Comparison of ENCODE assay signal across 1 cellular context in the genomic region with DNA sequence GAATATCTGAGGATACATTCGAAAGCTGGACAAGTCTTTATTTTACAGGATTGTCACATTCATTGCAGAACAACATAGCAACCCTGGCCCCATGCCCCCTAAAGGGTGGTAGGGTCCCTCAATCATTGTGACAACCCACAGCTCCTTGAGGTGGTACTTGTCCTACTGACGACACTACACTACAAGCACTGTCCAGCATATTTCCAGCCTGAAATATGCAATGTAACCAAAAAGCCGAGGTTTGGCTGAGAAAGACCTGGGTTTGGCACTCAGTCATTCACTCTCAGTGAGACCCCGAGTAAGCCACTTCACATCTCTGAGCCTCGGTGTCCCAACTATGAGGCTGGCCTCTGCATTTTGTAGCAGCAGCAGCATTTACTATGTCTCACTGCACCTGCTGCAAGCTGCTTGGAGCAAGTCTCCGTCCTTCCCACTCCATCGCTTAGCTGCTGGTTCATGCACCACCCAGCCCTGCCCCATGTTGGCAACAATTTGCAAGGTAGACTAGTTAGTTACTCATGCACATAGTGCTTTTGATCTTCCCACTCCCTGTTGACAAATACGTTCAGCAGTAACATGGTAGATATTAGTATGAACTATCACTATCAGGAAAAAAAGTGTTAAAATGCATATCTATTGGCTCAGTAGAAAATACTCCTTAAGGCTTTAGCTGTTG.
TF ChIP-seq lines count a peak whose summit lies in the region.

No MANE protein-coding gene starts in this region.

TF ChIP-seq in GM12878, 131 proteins besides CTCF, POLR2A, EP300 and RAD21:
- no peak for TF ChIP-seq CBFB (IDR thresholded peaks at IDR 0.05; ENCODE audit: low read depth)
- peak; percentile 68 for TF ChIP-seq TCF7 (IDR thresholded peaks at IDR 0.05; ENCODE audit: borderline replicate concordance)
- TF ChIP-seq, protein P1, sequence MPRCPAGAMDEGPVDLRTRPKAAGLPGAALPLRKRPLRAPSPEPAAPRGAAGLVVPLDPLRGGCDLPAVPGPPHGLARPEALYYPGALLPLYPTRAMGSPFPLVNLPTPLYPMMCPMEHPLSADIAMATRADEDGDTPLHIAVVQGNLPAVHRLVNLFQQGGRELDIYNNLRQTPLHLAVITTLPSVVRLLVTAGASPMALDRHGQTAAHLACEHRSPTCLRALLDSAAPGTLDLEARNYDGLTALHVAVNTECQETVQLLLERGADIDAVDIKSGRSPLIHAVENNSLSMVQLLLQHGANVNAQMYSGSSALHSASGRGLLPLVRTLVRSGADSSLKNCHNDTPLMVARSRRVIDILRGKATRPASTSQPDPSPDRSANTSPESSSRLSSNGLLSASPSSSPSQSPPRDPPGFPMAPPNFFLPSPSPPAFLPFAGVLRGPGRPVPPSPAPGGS (IDR thresholded peaks at IDR 0.05; ENCODE audit: borderline replicate concordance, insufficient read depth, low read depth, low read length, poor library complexity, severe bottlenecking) = peak; percentile 40
- TF ChIP-seq, protein P2, sequence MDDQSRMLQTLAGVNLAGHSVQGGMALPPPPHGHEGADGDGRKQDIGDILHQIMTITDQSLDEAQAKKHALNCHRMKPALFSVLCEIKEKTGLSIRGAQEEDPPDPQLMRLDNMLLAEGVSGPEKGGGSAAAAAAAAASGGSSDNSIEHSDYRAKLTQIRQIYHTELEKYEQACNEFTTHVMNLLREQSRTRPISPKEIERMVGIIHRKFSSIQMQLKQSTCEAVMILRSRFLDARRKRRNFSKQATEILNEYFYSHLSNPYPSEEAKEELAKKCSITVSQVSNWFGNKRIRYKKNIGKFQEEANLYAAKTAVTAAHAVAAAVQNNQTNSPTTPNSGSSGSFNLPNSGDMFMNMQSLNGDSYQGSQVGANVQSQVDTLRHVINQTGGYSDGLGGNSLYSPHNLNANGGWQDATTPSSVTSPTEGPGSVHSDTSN (IDR thresholded peaks at IDR 0.05; ENCODE audit: insufficient replicate concordance, low read depth, low read length) = no peak
- TF ChIP-seq, protein P3, sequence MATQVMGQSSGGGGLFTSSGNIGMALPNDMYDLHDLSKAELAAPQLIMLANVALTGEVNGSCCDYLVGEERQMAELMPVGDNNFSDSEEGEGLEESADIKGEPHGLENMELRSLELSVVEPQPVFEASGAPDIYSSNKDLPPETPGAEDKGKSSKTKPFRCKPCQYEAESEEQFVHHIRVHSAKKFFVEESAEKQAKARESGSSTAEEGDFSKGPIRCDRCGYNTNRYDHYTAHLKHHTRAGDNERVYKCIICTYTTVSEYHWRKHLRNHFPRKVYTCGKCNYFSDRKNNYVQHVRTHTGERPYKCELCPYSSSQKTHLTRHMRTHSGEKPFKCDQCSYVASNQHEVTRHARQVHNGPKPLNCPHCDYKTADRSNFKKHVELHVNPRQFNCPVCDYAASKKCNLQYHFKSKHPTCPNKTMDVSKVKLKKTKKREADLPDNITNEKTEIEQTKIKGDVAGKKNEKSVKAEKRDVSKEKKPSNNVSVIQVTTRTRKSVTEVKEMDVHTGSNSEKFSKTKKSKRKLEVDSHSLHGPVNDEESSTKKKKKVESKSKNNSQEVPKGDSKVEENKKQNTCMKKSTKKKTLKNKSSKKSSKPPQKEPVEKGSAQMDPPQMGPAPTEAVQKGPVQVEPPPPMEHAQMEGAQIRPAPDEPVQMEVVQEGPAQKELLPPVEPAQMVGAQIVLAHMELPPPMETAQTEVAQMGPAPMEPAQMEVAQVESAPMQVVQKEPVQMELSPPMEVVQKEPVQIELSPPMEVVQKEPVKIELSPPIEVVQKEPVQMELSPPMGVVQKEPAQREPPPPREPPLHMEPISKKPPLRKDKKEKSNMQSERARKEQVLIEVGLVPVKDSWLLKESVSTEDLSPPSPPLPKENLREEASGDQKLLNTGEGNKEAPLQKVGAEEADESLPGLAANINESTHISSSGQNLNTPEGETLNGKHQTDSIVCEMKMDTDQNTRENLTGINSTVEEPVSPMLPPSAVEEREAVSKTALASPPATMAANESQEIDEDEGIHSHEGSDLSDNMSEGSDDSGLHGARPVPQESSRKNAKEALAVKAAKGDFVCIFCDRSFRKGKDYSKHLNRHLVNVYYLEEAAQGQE (IDR thresholded peaks at IDR 0.05; ENCODE audit: low read depth, low read length) = peak; percentile 56; the same call in 1 of the 2 replicates
